Comparison of ENCODE assay signal across 22 cellular contexts in genomic region chr9:129554649-129555048, GRCh38.
DNase-seq lines count a peak whose midpoint lies in the region; ATAC-seq, FAIRE-seq and TF ChIP-seq lines count a peak whose summit lies in the region.
"Had no signal": no experiment of that assay in that cellular context is flagged by ENCODE, and none has a peak within 500 bp of the region (broad histone marks: within the 10 kb centered on the region; RNA-seq: fewer than 3 reads in every experiment).

No MANE protein-coding gene starts in this region.

- CTCF ChIA-PET in A673 (lab: Charles Lee) (no interaction called here), endothelial cell of umbilical vein (lab: Charles Lee) (interaction anchor here (1.0 to 1.5 kb wide), 5 partner anchors 11 to 421 kb away, joined by 3 to 4 read pairs (median 3); no protein-coding TSS in a partner anchor)

- H3K27me3 ChIP-seq in A673 (replicated peaks; ENCODE audit: insufficient read depth, low read depth, low read length, poor library complexity) (no peaks in the 10 kb centered on the region), H7 (ENCODE audit: control insufficient read depth, insufficient read depth, low read length) (peaks cover 15% of the 10 kb centered on the region), endothelial cell of umbilical vein (ENCODE audit: control insufficient read depth in 2 of 2, insufficient read depth in 2 of 2, low read length in 2 of 2) (peaks cover 0 to 3% of the 10 kb centered on the region in 2 experiments), mesendoderm (ENCODE audit: insufficient read depth, low read length, poor library complexity) (no peaks in the 10 kb centered on the region)
- H3K27me3 ChIP-seq: MG63, suprapubic skin had no signal

- no peak overlapping the region for H4K5ac ChIP-seq in mesendoderm (ENCODE audit: low read length)

- TF ChIP-seq CTCF in A673 (conservative IDR thresholded peaks at IDR 0.05; ENCODE audit: low read depth, low read length): no peak
- TF ChIP-seq CTCF in endothelial cell of umbilical vein (IDR thresholded peaks at IDR 0.05; ENCODE audit: extremely low read depth in 1 of 2, insufficient read depth in 1 of 2, low read depth in 1 of 2, low read length in 2 of 2): no peak

- no peaks in the 10 kb centered on the region for H3K36me3 ChIP-seq in A673 (ENCODE audit: insufficient read depth, low read length, poor library complexity, severe bottlenecking)
- H3K36me3 ChIP-seq in H7 (replicated peaks; ENCODE audit: control insufficient read depth, insufficient read depth, low read length): no peaks in the 10 kb centered on the region
- no peaks in the 10 kb centered on the region for H3K36me3 ChIP-seq in endothelial cell of umbilical vein (ENCODE audit: control insufficient read depth in 2 of 2, extremely low read depth in 1 of 2, insufficient read depth in 2 of 2, low read length in 2 of 2)
- no peaks in the 10 kb centered on the region for H3K36me3 ChIP-seq in mesendoderm (ENCODE audit: control insufficient read depth, insufficient read depth, low read length)
- H3K36me3 ChIP-seq: left lung, MG63, suprapubic skin had no signal

- H2BK120ac ChIP-seq in mesendoderm (ENCODE audit: low read depth, low read length): no peak overlapping the region

- no peak for FAIRE-seq in endothelial cell of umbilical vein (lab: Jason Lieb, UNC)
- FAIRE-seq: GM12878 had no signal

- no peaks in the 10 kb centered on the region for H3K9me1 ChIP-seq in endothelial cell of umbilical vein (replicated peaks; ENCODE audit: control insufficient read depth, extremely low read depth, insufficient read depth, low read length)

- no peak overlapping the region for H3K56ac ChIP-seq in mesendoderm (ENCODE audit: low read length)

- WGBS in mesendoderm (ENCODE audit: extremely low coverage, insufficient coverage, low lambda C conversion rate): no CpG with 5 or more reads among the region's 5 CpGs

- no peak overlapping the region for H3K18ac ChIP-seq in mesendoderm (ENCODE audit: low read length)

- H4K8ac ChIP-seq in mesendoderm (ENCODE audit: low read depth, low read length): no peak overlapping the region

- H3K23ac ChIP-seq in mesendoderm (ENCODE audit: low read length): no peak overlapping the region

- H2AK5ac ChIP-seq in mesendoderm (ENCODE audit: low read length): no peak overlapping the region

- peak; percentile 60 for DNase-seq in A673 (ENCODE audit: low spot score)
- DNase-seq in H7: peak; percentile 65
- peak; percentile 84 for DNase-seq in NCI-H82 (lab: John Stamatoyannopoulos, UW)
- DNase-seq in endothelial cell of umbilical vein (ENCODE audit: low read depth, low spot score): peak; percentile 18
- DNase-seq in mesendoderm: no peak
- no peak for DNase-seq in NCI-H146 (lab: John Stamatoyannopoulos, UW)
- DNase-seq in NCI-H1417 treated with DMSO at 0.1 percent for 48 hours (lab: John Stamatoyannopoulos, UW): no peak
- DNase-seq: effector CD8-positive, alpha-beta T cell; left lung; MG63; NCI-H2081; stimulated activated CD4-positive, alpha-beta T cell treated with anti-CD3 and anti-CD28 coated beads, Interleukin-4, amount 100 ng/mL, for 4 hours; stimulated activated CD8-positive, alpha-beta memory T cell treated with anti-CD3 and anti-CD28 coated beads, Interleukin-4, amount 100 ng/mL, for 48 hours; T-helper 17 cell had no signal

- peak overlapping the region; percentile 41 for H2AFZ ChIP-seq in endothelial cell of umbilical vein (ENCODE audit: low read depth, low read length)

- POLR2A ChIA-PET in A673 (lab: Charles Lee; ENCODE audit: low non-redundant PET) (no interaction called here), endothelial cell of umbilical vein (lab: Charles Lee) (no interaction called here)

- H3K9me3 ChIP-seq in A673 (ENCODE audit: low read depth, low read length, poor library complexity, severe bottlenecking) (no peaks in the 10 kb centered on the region), endothelial cell of umbilical vein (replicated peaks; ENCODE audit: control insufficient read depth, insufficient read depth, low read length) (no peaks in the 10 kb centered on the region)
- H3K9me3 ChIP-seq: Caco-2, left lung, MG63, suprapubic skin had no signal

- no peak for TF ChIP-seq POLR2A in endothelial cell of umbilical vein (IDR thresholded peaks at IDR 0.05; ENCODE audit: low read depth, low read length)

- no peak overlapping the region for H2BK5ac ChIP-seq in mesendoderm (ENCODE audit: low read length)

- no peak overlapping the region for H3K4ac ChIP-seq in mesendoderm (ENCODE audit: low read depth, low read length)

- H3K79me2 ChIP-seq in endothelial cell of umbilical vein (ENCODE audit: control insufficient read depth, insufficient read depth, low read length) (no peaks in the 10 kb centered on the region), mesendoderm (ENCODE audit: control insufficient read depth, insufficient read depth, low read length) (no peaks in the 10 kb centered on the region)

- H3K4me3 ChIP-seq in A673 (ENCODE audit: low read depth, low read length, poor library complexity, severe bottlenecking) (no peak overlapping the region), H7 (ENCODE audit: insufficient read depth, low read depth, low read length) (no peak overlapping the region), endothelial cell of umbilical vein (replicated peaks in 1 of 3; ENCODE audit: insufficient read depth in 1 of 3, low read depth in 1 of 3, low read length in 3 of 3) (no peak overlapping the region), mesendoderm (ENCODE audit: low read length) (no peak overlapping the region)
- H3K4me3 ChIP-seq: GM12878, left lung, MG63, skin epidermis, suprapubic skin had no signal

- intact Hi-C loops in A673 (cut with micrococcal nuclease; ENCODE audit: unreplicated experiment) (no loop called here), endothelial cell of umbilical vein (cut with micrococcal nuclease) (loop anchor here (5.0 kb wide), 2 partner anchors 43 to 222 kb away; no protein-coding TSS in a partner anchor)

- no peak overlapping the region for H2BK15ac ChIP-seq in mesendoderm (replicated peaks; ENCODE audit: low read depth)

- BruUV-seq in A673 (replicated peaks; lab: Mats Ljungman, UMichigan) (no TSS peak), endothelial cell of umbilical vein (replicated peaks; lab: Mats Ljungman, UMichigan) (no TSS peak)

- dilution Hi-C loops in endothelial cell of umbilical vein (cut with MboI; ENCODE audit: extremely low pct_ligation_motif_present, low sequenced_read_pairs): no loop called here

- H3K4me2 ChIP-seq in endothelial cell of umbilical vein (ENCODE audit: insufficient read depth, low read length): no peak overlapping the region
- no peak overlapping the region for H3K4me2 ChIP-seq in mesendoderm (ENCODE audit: low read length)

- H3K27ac ChIP-seq in A673 (ENCODE audit: low read depth, low read length, poor library complexity, severe bottlenecking): no peak overlapping the region
- no peak overlapping the region for H3K27ac ChIP-seq in endothelial cell of umbilical vein (ENCODE audit: insufficient read depth, low read depth, low read length)
- no peak overlapping the region for H3K27ac ChIP-seq in mesendoderm (ENCODE audit: low read depth, low read length)
- H3K27ac ChIP-seq: left lung, skin epidermis, suprapubic skin had no signal

- H3K4me1 ChIP-seq in A673 (ENCODE audit: insufficient read depth, low read length, poor library complexity, severe bottlenecking) (peaks cover 26% of the 10 kb centered on the region), endothelial cell of umbilical vein (ENCODE audit: control insufficient read depth, extremely low read depth, insufficient read depth, low read length) (peaks cover 3% of the 10 kb centered on the region), mesendoderm (ENCODE audit: control insufficient read depth, low read depth, low read length) (peaks cover 24% of the 10 kb centered on the region)

- H3K9ac ChIP-seq in endothelial cell of umbilical vein (replicated peaks; ENCODE audit: extremely low read depth, insufficient read depth, low read length) (no peak overlapping the region), mesendoderm (ENCODE audit: low read length) (no peak overlapping the region)

- H3K79me1 ChIP-seq in mesendoderm (ENCODE audit: low read length): no peaks in the 10 kb centered on the region

- no peaks in the 10 kb centered on the region for H4K20me1 ChIP-seq in endothelial cell of umbilical vein (replicated peaks; ENCODE audit: control insufficient read depth, extremely low read depth, insufficient read depth, low read length)

- ATAC-seq in HG03039 (IDR thresholded peaks at IDR 0.05; ENCODE audit: unreplicated experiment): no peak
- ATAC-seq: activated CD4-positive, CD25-positive, alpha-beta regulatory T cell treated with anti-CD3 and anti-CD28 coated beads, Interleukin-2, amount 50 U/mL, for 24 hours; activated T-helper 17 cell treated with anti-CD3 and anti-CD28 coated beads, Interleukin-2, amount 50 U/mL, for 72 hours; GM12878; left lung; Right ventricle myocardium inferior; T-helper 17 cell had no signal

TF ChIP-seq in endothelial cell of umbilical vein, 7 proteins besides CTCF, POLR2A, EP300 and RAD21:
- TF ChIP-seq MYC (IDR thresholded peaks at IDR 0.05; ENCODE audit: low read depth, low read length): no peak

Comparison
In these comparisons a context has a peak if more than half of its experiments do, and no peak if none do; other contexts are left out.
1. DNase-seq: peak in A673 (single experiment), H7 (single experiment), NCI-H82 (single experiment) and endothelial cell of umbilical vein (single experiment); none in mesendoderm (single experiment), NCI-H146 (single experiment) and NCI-H1417 treated with DMSO at 0.1 percent for 48 hours (single experiment).